8 cellular contexts compared by ENCODE assay signal in the genomic region with DNA sequence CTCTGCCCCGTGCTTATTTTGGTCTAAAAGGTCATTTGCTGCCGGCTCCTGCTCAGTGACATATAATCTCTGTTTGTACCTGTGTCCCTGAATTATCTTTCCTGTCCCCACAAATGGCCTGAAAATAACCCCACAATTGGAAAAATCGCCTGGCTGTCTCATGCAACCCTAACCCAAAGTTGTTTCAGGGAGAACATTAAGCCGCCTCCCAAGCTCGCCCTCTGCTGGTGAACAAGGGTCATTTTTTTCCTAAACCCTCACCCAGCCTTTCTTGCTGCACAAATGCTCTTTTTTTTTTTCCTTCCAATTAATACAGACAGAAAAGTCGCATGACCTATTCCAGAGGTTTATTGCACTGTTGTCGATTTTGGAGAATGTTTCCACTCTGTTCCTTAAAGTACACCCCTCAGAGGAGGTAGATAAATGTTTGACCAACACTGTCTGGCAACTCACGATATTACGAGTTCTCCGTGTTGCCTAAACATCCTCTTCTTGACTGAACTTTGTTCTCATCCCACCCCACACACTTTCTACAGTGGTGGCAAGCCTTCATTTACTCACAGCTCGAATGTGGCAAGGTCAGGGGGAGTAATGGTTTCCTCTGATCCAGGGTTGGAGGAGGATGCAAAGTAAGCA.
A peak's percentile ranks its signal among the peaks of the same experiment; 100 is the strongest.
DNase-seq lines count a peak whose midpoint lies in the region; ATAC-seq and TF ChIP-seq lines count a peak whose summit lies in the region.

No MANE protein-coding gene starts in this region.

- H3K36me3 Mint-ChIP-seq in CD14-positive monocyte: peaks cover 1 to 3% of the 10 kb centered on the region in 2 donors

- ATAC-seq in GM21619 (IDR thresholded peaks at IDR 0.05; ENCODE audit: unreplicated experiment): peak; percentile 59
- ATAC-seq in left lobe of liver: peak; percentile 93

- H3K4me3 ChIP-seq in choroid plexus epithelial cell (ENCODE audit: low read depth, low read length): no peak overlapping the region

- peak overlapping the region in 6 of 7 donors; percentile 26 to 86 (median 61) for H3K27ac Mint-ChIP-seq in CD14-positive monocyte

- H3K4me1 Mint-ChIP-seq in CD14-positive monocyte: peaks cover 23% of the 10 kb centered on the region

- H3K4me3 Mint-ChIP-seq in CD14-positive monocyte: peak overlapping the region; percentile 62 to 89

- intact Hi-C loops in CD14-positive monocyte (cut with micrococcal nuclease): loop anchor here (5.0 kb wide), 1 partner anchor 386 kb away; no protein-coding TSS in a partner anchor

- peaks cover 5 to 14% (median 6%) of the 10 kb centered on the region in 7 donors for H3K9me3 Mint-ChIP-seq in CD14-positive monocyte

- DNase-seq in CD14-positive monocyte (ENCODE audit: low spot score) (peak; percentile 54), NCI-H2171 treated with DMSO at 0.1 percent for 48 hours (lab: John Stamatoyannopoulos, UW) (peak; percentile 58), choroid plexus epithelial cell (ENCODE audit: low read depth) (peak; percentile 88), left lobe of liver (ENCODE audit: low spot score) (peak; percentile 56), DMS153 (lab: John Stamatoyannopoulos, UW) (no peak)
- peak; percentile 66 for DNase-seq in activated CD4-positive, alpha-beta T cell treated with anti-CD3 and anti-CD28 coated beads for 48 hours
- peak; percentile 30 to 46 for DNase-seq in stimulated activated CD4-positive, alpha-beta T cell treated with anti-CD3 and anti-CD28 coated beads, Interleukin-4, amount 100 ng/mL, for 48 hours (ENCODE audit: low read depth in 2 of 2)

- TF ChIP-seq CTCF in CD14-positive monocyte (IDR thresholded peaks at IDR 0.05) (peak; percentile 88), choroid plexus epithelial cell (conservative IDR thresholded peaks at IDR 0.05; ENCODE audit: low read depth, low read length) (peak; percentile 92)

- peaks cover 0 to 7% (median 2%) of the 10 kb centered on the region in 3 donors for H3K27me3 Mint-ChIP-seq in CD14-positive monocyte (ENCODE audit: low read depth in 3 of 3)
